8 cellular contexts compared by ENCODE assay signal in genomic region chr1:66758247-66758755, GRCh38. TPM values are rescaled to one million over a fixed set of nuclear protein-coding genes. Genes with fewer than 3 reads are reported as not detected.
DNase-seq lines count a peak whose midpoint lies in the region; ATAC-seq and TF ChIP-seq lines count a peak whose summit lies in the region.

No MANE protein-coding gene starts in this region.

- ATAC-seq in Right ventricle myocardium superior (ENCODE audit: poor library complexity) (peak; percentile 53), HG03139 (IDR thresholded peaks at IDR 0.05; ENCODE audit: unreplicated experiment) (peak; percentile 100)
- peak; percentile 88 to 97 for ATAC-seq in stimulated activated naive B cell treated with anti-CD40 and anti-IgM and Interleukin-4, amounts not matched to agents 10 μg/mL and 1 μg/mL and 100 μg/mL, for 72 hours (replicated peaks)

- H3K4me3 ChIP-seq in OCI-LY3 (ENCODE audit: low read length) (peak overlapping the region; percentile 18; the same call in 1 of the 2 replicates), prostate gland (no peak overlapping the region)

- H3K27ac Mint-ChIP-seq in stimulated activated naive B cell treated with anti-CD40 and anti-IgM and Interleukin-4, amounts not matched to agents 10 μg/mL and 1 μg/mL and 100 μg/mL, for 72 hours: no peak overlapping the region

- no peaks in the 10 kb centered on the region for H3K9me3 Mint-ChIP-seq in stimulated activated naive B cell treated with anti-CD40 and anti-IgM and Interleukin-4, amounts not matched to agents 10 μg/mL and 1 μg/mL and 100 μg/mL, for 72 hours

- TF ChIP-seq POLR2A in prostate gland (IDR thresholded peaks at IDR 0.05): no peak

- peaks cover 9% of the 10 kb centered on the region in 2 donors for H3K4me1 Mint-ChIP-seq in stimulated activated naive B cell treated with anti-CD40 and anti-IgM and Interleukin-4, amounts not matched to agents 10 μg/mL and 1 μg/mL and 100 μg/mL, for 72 hours

- 67% methylated on average over 1 of the region's 1 CpG for WGBS in prostate gland

- H3K36me3 Mint-ChIP-seq in stimulated activated naive B cell treated with anti-CD40 and anti-IgM and Interleukin-4, amounts not matched to agents 10 μg/mL and 1 μg/mL and 100 μg/mL, for 72 hours: no peaks in the 10 kb centered on the region

- peak overlapping the region; percentile 74 for H2AFZ ChIP-seq in OCI-LY3 (ENCODE audit: low read depth, low read length)

- no peaks in the 10 kb centered on the region for H3K36me3 ChIP-seq in OCI-LY3 (replicated peaks; ENCODE audit: low read depth, low read length)
- H3K36me3 ChIP-seq in prostate gland: no peaks in the 10 kb centered on the region

- TF ChIP-seq CTCF in OCI-LY3 (IDR thresholded peaks at IDR 0.05; ENCODE audit: low read depth, low read length): no peak
- TF ChIP-seq CTCF in prostate gland (IDR thresholded peaks at IDR 0.05): no peak

- no peak overlapping the region for H3K4me3 Mint-ChIP-seq in stimulated activated naive B cell treated with anti-CD40 and anti-IgM and Interleukin-4, amounts not matched to agents 10 μg/mL and 1 μg/mL and 100 μg/mL, for 72 hours

- peaks cover 0 to under 1% of the 10 kb centered on the region in 2 donors for H3K27me3 Mint-ChIP-seq in stimulated activated naive B cell treated with anti-CD40 and anti-IgM and Interleukin-4, amounts not matched to agents 10 μg/mL and 1 μg/mL and 100 μg/mL, for 72 hours

- H3K9me3 ChIP-seq in OCI-LY3 (ENCODE audit: insufficient read depth, low read length) (no peaks in the 10 kb centered on the region), prostate gland (no peaks in the 10 kb centered on the region)

- H3K27ac ChIP-seq in OCI-LY3 (ENCODE audit: low read length) (peak overlapping the region; percentile 48), prostate gland (no peak overlapping the region)

- no peaks in the 10 kb centered on the region for H3K79me2 ChIP-seq in OCI-LY3 (ENCODE audit: low read length)

- H3K9ac ChIP-seq in OCI-LY3 (ENCODE audit: low read length): no peak overlapping the region

- no peaks in the 10 kb centered on the region for H4K20me1 ChIP-seq in OCI-LY3 (ENCODE audit: insufficient read depth, low read length)

- H3K4me1 ChIP-seq in OCI-LY3 (ENCODE audit: low read length) (peaks cover 15% of the 10 kb centered on the region), prostate gland (replicated peaks) (no peaks in the 10 kb centered on the region)

- intact Hi-C loops in Right ventricle myocardium superior (cut with DNase I) (no loop called here), cardiac septum (cut with DNase I) (no loop called here), prostate gland (cut with DNase I) (no loop called here)

- DNase-seq in Right ventricle myocardium superior (no peak), cardiac septum (ENCODE audit: low spot score) (no peak), prostate gland (ENCODE audit: low spot score) (no peak), NCI-H2196 (lab: John Stamatoyannopoulos, UW; ENCODE audit: unreplicated experiment) (no peak)
- no peak for DNase-seq in stimulated activated naive B cell treated with anti-CD40 and anti-IgM and Interleukin-4, amounts not matched to agents 10 μg/mL and 1 μg/mL and 100 μg/mL, for 72 hours
- DNase-seq in activated CD4-positive, alpha-beta T cell treated with anti-CD3 and anti-CD28 coated beads, Interleukin-2, amount 50 U/mL, for 1 hour: no peak

- peak overlapping the region; percentile 58 for H3K4me2 ChIP-seq in OCI-LY3 (ENCODE audit: low read length)

- H3K27me3 ChIP-seq in OCI-LY3 (ENCODE audit: low read depth, low read length) (no peaks in the 10 kb centered on the region), prostate gland (replicated peaks; ENCODE audit: insufficient read depth) (no peaks in the 10 kb centered on the region)

RNA-seq across cellular contexts. Expression of gene DYNLT5, which starts 6.0 kb away (rescaled TPM):
- total RNA-seq in Right ventricle myocardium superior (4.6 TPM), cardiac septum (4.0 TPM), prostate gland (1 to 10 TPM in 1 of 2 donors, not detected in 1; 1.2 TPM)

RNA-seq across cellular contexts. Expression of gene INSL5, which starts 42.8 kb away (rescaled TPM):
- not detected for total RNA-seq in Right ventricle myocardium superior
- not detected for total RNA-seq in cardiac septum
- not detected for total RNA-seq in prostate gland
